Comparison of ENCODE assay signal across 9 cellular contexts in the genomic region with DNA sequence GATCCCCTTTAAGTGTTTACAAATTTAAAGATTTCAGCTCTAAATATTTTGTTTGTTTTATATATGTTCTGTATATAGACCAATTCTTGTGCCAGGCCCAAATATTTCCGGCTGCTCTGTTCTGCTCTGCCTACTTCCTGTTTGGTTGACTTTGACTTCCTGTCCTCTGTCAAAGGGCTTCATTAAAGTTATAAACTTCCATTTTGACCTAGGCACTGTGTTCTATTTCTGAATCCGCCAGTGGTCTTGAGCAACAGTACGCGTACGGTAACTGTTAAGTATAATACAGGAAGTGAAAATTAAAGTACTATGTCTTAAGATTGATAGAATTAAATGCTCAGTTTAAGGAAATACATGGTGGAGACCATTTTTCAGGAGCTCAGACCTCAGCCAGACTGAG. TPM values are rescaled to one million over a fixed set of nuclear protein-coding genes. Genes with fewer than 3 reads are reported as not detected.
DNase-seq lines count a peak whose midpoint lies in the region; ATAC-seq and TF ChIP-seq lines count a peak whose summit lies in the region.
"Had no signal": no experiment of that assay in that cellular context is flagged by ENCODE, and none has a peak within 500 bp of the region (broad histone marks: within the 10 kb centered on the region; RNA-seq: fewer than 3 reads in every experiment).

No MANE protein-coding gene starts in this region.

- H3K9me3 ChIP-seq in DOHH2 (ENCODE audit: control insufficient read depth, insufficient read depth, low read length) (peaks cover 13% of the 10 kb centered on the region), Loucy (ENCODE audit: insufficient read depth, low read depth, low read length) (peaks cover 15% of the 10 kb centered on the region; the same call in 1 of the 2 replicates), liver (ENCODE audit: control insufficient read depth in 4 of 4, low read length in 3 of 4) (peaks cover 0 to 1% (median 0%) of the 10 kb centered on the region in 4 donors)

- no peaks in the 10 kb centered on the region for H4K20me1 ChIP-seq in DOHH2 (ENCODE audit: control insufficient read depth, insufficient read depth, low read depth, low read length)
- no peaks in the 10 kb centered on the region for H4K20me1 ChIP-seq in Loucy (ENCODE audit: insufficient read depth, low read length, poor library complexity, severe bottlenecking)

- ATAC-seq in HG03378 (IDR thresholded peaks at IDR 0.05; ENCODE audit: unreplicated experiment) (no peak), GM18505 (IDR thresholded peaks at IDR 0.05; ENCODE audit: unreplicated experiment) (no peak)

- TF ChIP-seq POLR2A in GM18505 (IDR thresholded peaks at IDR 0.05; ENCODE audit: borderline replicate concordance, extremely low read depth, insufficient read depth, insufficient read length): no peak

- peaks cover 39% of the 10 kb centered on the region for H3F3A ChIP-seq in DOHH2 (ENCODE audit: control insufficient read depth, insufficient read depth)
- H3F3A ChIP-seq in Loucy (ENCODE audit: low read depth): no peaks in the 10 kb centered on the region

- H3K27me3 ChIP-seq in DOHH2 (ENCODE audit: control insufficient read depth, low read length) (no peaks in the 10 kb centered on the region), Loucy (ENCODE audit: insufficient read depth, low read length, poor library complexity, severe bottlenecking) (no peaks in the 10 kb centered on the region), liver (ENCODE audit: control insufficient read depth in 4 of 4, insufficient read depth in 4 of 4, low read length in 3 of 4) (no peaks in the 10 kb centered on the region)

- peak overlapping the region; percentile 89 for H2AFZ ChIP-seq in Loucy (ENCODE audit: low read length)

- WGBS in liver: 66% methylated on average over 5 of the region's 5 CpGs

- no peak overlapping the region for H3K4me3 Mint-ChIP-seq in activated T-helper 2 cell treated with anti-CD3 and anti-CD28 coated beads, Interferon-gamma antibody, Interleukin-2, Interleukin-4, amounts not matched to agents 10 μg/mL and 5 μg/mL and 100 μg/mL, durations not matched to agents 14 hours and 24 hours and 36 hours (ENCODE audit: low read depth)

- H3K27me3 Mint-ChIP-seq in activated T-helper 2 cell treated with anti-CD3 and anti-CD28 coated beads, Interferon-gamma antibody, Interleukin-2, Interleukin-4, amounts not matched to agents 10 μg/mL and 5 μg/mL and 100 μg/mL, durations not matched to agents 14 hours and 24 hours and 36 hours (ENCODE audit: low read depth): no peaks in the 10 kb centered on the region

- H3K4me1 ChIP-seq in DOHH2 (ENCODE audit: control insufficient read depth, low read length): peaks cover 85% of the 10 kb centered on the region
- H3K4me1 ChIP-seq in Loucy (ENCODE audit: insufficient read depth, low read length, poor library complexity, severe bottlenecking): peaks cover 17% of the 10 kb centered on the region
- H3K4me1 ChIP-seq in liver (ENCODE audit: control insufficient read depth in 4 of 4, insufficient read depth in 4 of 4, low read length in 3 of 4): no peaks in the 10 kb centered on the region

- peaks cover 34% of the 10 kb centered on the region for H3K9me3 Mint-ChIP-seq in activated T-helper 2 cell treated with anti-CD3 and anti-CD28 coated beads, Interferon-gamma antibody, Interleukin-2, Interleukin-4, amounts not matched to agents 10 μg/mL and 5 μg/mL and 100 μg/mL, durations not matched to agents 14 hours and 24 hours and 36 hours

- H3K79me2 ChIP-seq in DOHH2 (ENCODE audit: control insufficient read depth, low read length): peaks cover 4% of the 10 kb centered on the region
- no peaks in the 10 kb centered on the region for H3K79me2 ChIP-seq in Loucy (ENCODE audit: insufficient read depth, low read length)

- H3K9me2 ChIP-seq in DOHH2 (replicated peaks; ENCODE audit: control insufficient read depth, low read length): no peaks in the 10 kb centered on the region
- H3K9me2 ChIP-seq in Loucy (replicated peaks; ENCODE audit: low read depth, low read length): no peaks in the 10 kb centered on the region

- peaks cover 23% of the 10 kb centered on the region for H3K4me1 Mint-ChIP-seq in activated T-helper 2 cell treated with anti-CD3 and anti-CD28 coated beads, Interferon-gamma antibody, Interleukin-2, Interleukin-4, amounts not matched to agents 10 μg/mL and 5 μg/mL and 100 μg/mL, durations not matched to agents 14 hours and 24 hours and 36 hours (ENCODE audit: low read depth)

- H3K27ac Mint-ChIP-seq in activated T-helper 2 cell treated with anti-CD3 and anti-CD28 coated beads, Interferon-gamma antibody, Interleukin-2, Interleukin-4, amounts not matched to agents 10 μg/mL and 5 μg/mL and 100 μg/mL, durations not matched to agents 14 hours and 24 hours and 36 hours: peak overlapping the region; percentile 69

- peak overlapping the region; percentile 91 for H3K27ac ChIP-seq in DOHH2 (ENCODE audit: low read depth, low read length)
- no peak overlapping the region for H3K27ac ChIP-seq in liver (ENCODE audit: low read depth in 1 of 2, low read length in 2 of 2)

- H3K36me3 ChIP-seq in DOHH2 (ENCODE audit: control insufficient read depth, low read length): peaks cover 32% of the 10 kb centered on the region
- no peaks in the 10 kb centered on the region; the same call in 1 of the 2 replicates for H3K36me3 ChIP-seq in Loucy (ENCODE audit: insufficient read depth, low read length)
- H3K36me3 ChIP-seq in liver (ENCODE audit: control insufficient read depth in 4 of 4, insufficient read depth in 3 of 4, low read depth in 1 of 4, low read length in 3 of 4): no peaks in the 10 kb centered on the region

- no peak for TF ChIP-seq CTCF in DOHH2 (IDR thresholded peaks at IDR 0.05; ENCODE audit: low read depth, low read length, poor library complexity, severe bottlenecking)
- TF ChIP-seq CTCF in Loucy (conservative IDR thresholded peaks at IDR 0.05; ENCODE audit: low read length): no peak
- TF ChIP-seq CTCF in liver (IDR thresholded peaks at IDR 0.05; ENCODE audit: low read depth, low read length, missing input control): no peak
- TF ChIP-seq CTCF in foreskin fibroblast (IDR thresholded peaks at IDR 0.05; ENCODE audit: low read depth, low read length): no peak

- H3K4me3 ChIP-seq in DOHH2 (ENCODE audit: low read length) (peak overlapping the region; percentile 49), Loucy (ENCODE audit: low read length, poor library complexity, severe bottlenecking) (peak overlapping the region; percentile 33), liver (ENCODE audit: low read depth in 1 of 3, low read length in 3 of 3) (no peak overlapping the region), foreskin fibroblast (ENCODE audit: low read depth in 1 of 2, low read length in 2 of 2) (no peak overlapping the region)

- TF ChIP-seq RAD21 in liver (IDR thresholded peaks at IDR 0.05): peak in 1 of 2 donors; percentile 10

- intact Hi-C loops in activated T-helper 2 cell treated with anti-CD3 and anti-CD28 coated beads, Interferon-gamma antibody, Interleukin-2, Interleukin-4, amounts not matched to agents 10 μg/mL and 5 μg/mL and 100 μg/mL, durations not matched to agents 14 hours and 24 hours and 36 hours (cut with micrococcal nuclease): no loop called here

- DNase-seq in activated T-helper 2 cell treated with anti-CD3 and anti-CD28 coated beads, Interferon-gamma antibody, Interleukin-2, Interleukin-4, amounts not matched to agents 10 μg/mL and 5 μg/mL and 100 μg/mL, durations not matched to agents 14 hours and 24 hours and 36 hours (ENCODE audit: low spot score): no peak
- DNase-seq in foreskin fibroblast (no peak), NCI-H1417 treated with DMSO at 0.1 percent for 48 hours (lab: John Stamatoyannopoulos, UW) (no peak)
- DNase-seq: NCI-H2081 had no signal

- H3K4me2 ChIP-seq in DOHH2 (ENCODE audit: low read length) (peak overlapping the region; percentile 78), Loucy (ENCODE audit: low read depth, low read length, poor library complexity, severe bottlenecking) (peak overlapping the region; percentile 5)

- no peak overlapping the region for H3K9ac ChIP-seq in Loucy (ENCODE audit: low read depth, low read length, poor library complexity, severe bottlenecking)
- no peak overlapping the region for H3K9ac ChIP-seq in liver (ENCODE audit: low read depth in 1 of 2, low read length in 2 of 2)

- peaks cover 24% of the 10 kb centered on the region for H3K36me3 Mint-ChIP-seq in activated T-helper 2 cell treated with anti-CD3 and anti-CD28 coated beads, Interferon-gamma antibody, Interleukin-2, Interleukin-4, amounts not matched to agents 10 μg/mL and 5 μg/mL and 100 μg/mL, durations not matched to agents 14 hours and 24 hours and 36 hours (ENCODE audit: low read depth)

TF ChIP-seq in liver, 16 proteins besides CTCF, POLR2A, EP300 and RAD21 (continues in another document):
- TF ChIP-seq YY1 (IDR thresholded peaks at IDR 0.05) (peak; percentile 60), GABPA (IDR thresholded peaks at IDR 0.05 in 1 of 2, conservative IDR thresholded peaks at IDR 0.05 in 1 of 2) (peak; percentile 71 to 75), NR2F2 (IDR thresholded peaks at IDR 0.05) (no peak), SP1 (IDR thresholded peaks at IDR 0.05) (peak; percentile 37), EGR1 (IDR thresholded peaks at IDR 0.05; ENCODE audit: low read depth in 2 of 2) (no peak)
- TF ChIP-seq, protein P1, sequence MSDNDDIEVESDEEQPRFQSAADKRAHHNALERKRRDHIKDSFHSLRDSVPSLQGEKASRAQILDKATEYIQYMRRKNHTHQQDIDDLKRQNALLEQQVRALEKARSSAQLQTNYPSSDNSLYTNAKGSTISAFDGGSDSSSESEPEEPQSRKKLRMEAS (IDR thresholded peaks at IDR 0.05): peak; percentile 51
- TF ChIP-seq, protein P2, sequence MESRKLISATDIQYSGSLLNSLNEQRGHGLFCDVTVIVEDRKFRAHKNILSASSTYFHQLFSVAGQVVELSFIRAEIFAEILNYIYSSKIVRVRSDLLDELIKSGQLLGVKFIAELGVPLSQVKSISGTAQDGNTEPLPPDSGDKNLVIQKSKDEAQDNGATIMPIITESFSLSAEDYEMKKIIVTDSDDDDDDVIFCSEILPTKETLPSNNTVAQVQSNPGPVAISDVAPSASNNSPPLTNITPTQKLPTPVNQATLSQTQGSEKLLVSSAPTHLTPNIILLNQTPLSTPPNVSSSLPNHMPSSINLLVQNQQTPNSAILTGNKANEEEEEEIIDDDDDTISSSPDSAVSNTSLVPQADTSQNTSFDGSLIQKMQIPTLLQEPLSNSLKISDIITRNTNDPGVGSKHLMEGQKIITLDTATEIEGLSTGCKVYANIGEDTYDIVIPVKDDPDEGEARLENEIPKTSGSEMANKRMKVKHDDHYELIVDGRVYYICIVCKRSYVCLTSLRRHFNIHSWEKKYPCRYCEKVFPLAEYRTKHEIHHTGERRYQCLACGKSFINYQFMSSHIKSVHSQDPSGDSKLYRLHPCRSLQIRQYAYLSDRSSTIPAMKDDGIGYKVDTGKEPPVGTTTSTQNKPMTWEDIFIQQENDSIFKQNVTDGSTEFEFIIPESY (IDR thresholded peaks at IDR 0.05): no peak

RNA-seq across cellular contexts. Expression of a gene that starts 13.5 kb away (rescaled TPM):
- 118 and 123 TPM in 2 replicates for total RNA-seq in activated T-helper 2 cell treated with anti-CD3 and anti-CD28 coated beads, Interferon-gamma antibody, Interleukin-2, Interleukin-4, amounts not matched to agents 10 μg/mL and 5 μg/mL and 100 μg/mL, durations not matched to agents 14 hours and 24 hours and 36 hours
- total RNA-seq in liver: 1 to 10 TPM; 6.4 to 7.0 TPM
- polyA plus RNA-seq in liver: 1 to 10 TPM; 1.1 to 2.4 TPM

Comparison
In these comparisons a context has a peak if more than half of its experiments do, and no peak if none do; other contexts are left out.
1. H3K4me3 ChIP-seq: peak in DOHH2 (single experiment) and Loucy (single experiment); none in liver (0 of 3) and foreskin fibroblast (0 of 2).
2. RNA of a gene that starts 13.5 kb away (total RNA-seq): 118 to 123 TPM in activated T-helper 2 cell treated with anti-CD3 and anti-CD28 coated beads, Interferon-gamma antibody, Interleukin-2, Interleukin-4, amounts not matched to agents 10 μg/mL and 5 μg/mL and 100 μg/mL, durations not matched to agents 14 hours and 24 hours and 36 hours; 6.4 to 7.0 TPM in liver; every median in the first group is over 10 times any median in the second.